ENCODE assay signal across 15 cellular contexts in genomic region chr21:46384556-46384955, GRCh38.
A peak's percentile ranks its signal among the peaks of the same experiment; 100 is the strongest.
DNase-seq lines count a peak whose midpoint lies in the region; ATAC-seq, FAIRE-seq and TF ChIP-seq lines count a peak whose summit lies in the region.
"Had no signal": no experiment of that assay in that cellular context is flagged by ENCODE, and none has a peak within 500 bp of the region (broad histone marks: within the 10 kb centered on the region; RNA-seq: fewer than 3 reads in every experiment).

No MANE protein-coding gene starts in this region.

- CTCF ChIA-PET in K562 (lab: Yijun Ruan, JAX; ENCODE audit: low intra/inter-chr PET ratio) = no interaction called here

- 94% methylated on average over 23 of the region's 24 CpGs for WGBS in K562 (ENCODE audit: insufficient coverage, low coverage, missing lambda C conversion rate)

- H3K27ac ChIP-seq in K562 (ENCODE audit: extremely low read depth, low read depth, low read length) = no peak overlapping the region

- peaks cover 10 to 17% of the 10 kb centered on the region in 2 donors for H3K4me1 Mint-ChIP-seq in immature natural killer cell
- H3K4me1 Mint-ChIP-seq: B cell had no signal

- peaks cover 15 to 37% (median 30%) of the 10 kb centered on the region in 3 donors for H3K36me3 Mint-ChIP-seq in immature natural killer cell

- no peak for TF ChIP-seq CTCF in K562 (IDR thresholded peaks at IDR 0.05 in 2 of 3, conservative IDR thresholded peaks at IDR 0.05 in 1 of 3; ENCODE audit: insufficient read depth in 2 of 3, low read depth in 1 of 3, low read length in 3 of 3)

- no peak overlapping the region for H2AFZ ChIP-seq in K562 (ENCODE audit: low read depth, low read length)

- peak overlapping the region in 4 of 6 donors; percentile 1 to 65 (median 44) for H3K27ac Mint-ChIP-seq in immature natural killer cell
- H3K27ac Mint-ChIP-seq: B cell; CD4-positive, alpha-beta T cell had no signal

- FAIRE-seq in HTR-8/SVneo (lab: Jason Lieb, UNC) (peak; percentile 77), K562 (lab: Jason Lieb, UNC) (no peak)
- FAIRE-seq: A204.1, GM12892 had no signal

- H3K4me3 ChIP-seq in K562 = no peak overlapping the region

- TF ChIP-seq RAD21 in K562 (CRISPR knock-in tag; conservative IDR thresholded peaks at IDR 0.05 in 1 of 2, IDR thresholded peaks at IDR 0.05 in 1 of 2) = no peak

- peaks cover 0 to 9% (median 4%) of the 10 kb centered on the region in 3 donors for H3K27me3 Mint-ChIP-seq in immature natural killer cell (ENCODE audit: low read depth in 3 of 3)
- H3K27me3 Mint-ChIP-seq: B cell; CD4-positive, alpha-beta T cell had no signal

- H3K4me2 ChIP-seq in K562 (ENCODE audit: insufficient read depth, low read length) = no peak overlapping the region

- no peaks in the 10 kb centered on the region for H3K9me1 ChIP-seq in K562 (ENCODE audit: control insufficient read depth, insufficient read depth, low read length)

- no peak for TF ChIP-seq POLR2A in K562 (conservative IDR thresholded peaks at IDR 0.05)

- ATAC-seq in K562 (no peak), GM18517 (IDR thresholded peaks at IDR 0.05; ENCODE audit: unreplicated experiment) (no peak), HG03342 (IDR thresholded peaks at IDR 0.05; ENCODE audit: unreplicated experiment) (no peak)
- ATAC-seq: HCT116 had no signal

- no peak for TF ChIP-seq EP300 in K562 (IDR thresholded peaks at IDR 0.05; ENCODE audit: low read length)

- DNase-seq in HTR-8/SVneo (ENCODE audit: insufficient read length, low spot score) (no peak), K562 (ENCODE audit: extremely low read depth in 1 of 4, low spot score in 3 of 4) (no peak), immature natural killer cell (no peak), SKM-1 treated with dmso at 0.1 percent for 144 hours (lab: John Stamatoyannopoulos, UW; ENCODE audit: unreplicated experiment) (no peak), SW480 (ENCODE audit: low spot score) (no peak)
- DNase-seq: C1 segment of cervical spinal cord; CD4-positive, alpha-beta T cell; DMS79; IMR-90 had no signal

- peaks cover 22% of the 10 kb centered on the region for H3K79me2 ChIP-seq in K562 (ENCODE audit: control insufficient read depth, insufficient read depth, low read length)

- no peak overlapping the region for H3K4me3 Mint-ChIP-seq in immature natural killer cell
- H3K4me3 Mint-ChIP-seq: B cell; CD4-positive, alpha-beta T cell had no signal

- H3K9me3 ChIP-seq in K562 (replicated peaks; ENCODE audit: control insufficient read depth, insufficient read depth, low read depth, low read length) = peaks cover 10% of the 10 kb centered on the region; the same call in 1 of the 2 replicates

- intact Hi-C loops in K562 (cut with micrococcal nuclease) = no loop called here

- BruUV-seq in K562 (replicated peaks; lab: Mats Ljungman, UMichigan) = no TSS peak

- in situ Hi-C loops in K562 (cut with MboI) = no loop called here

- H3K9me3 Mint-ChIP-seq in immature natural killer cell = peaks cover 0 to 3% (median 0%) of the 10 kb centered on the region in 6 donors
- H3K9me3 Mint-ChIP-seq: CD4-positive, alpha-beta T cell had no signal

- POLR2A ChIA-PET in K562 (lab: Yijun Ruan, JAX) = no interaction called here

- H3K36me3 ChIP-seq in K562 (ENCODE audit: control insufficient read depth, insufficient read depth, low read length) = peaks cover 54% of the 10 kb centered on the region; the same call in 2 of the 3 replicates

- no peaks in the 10 kb centered on the region for H4K20me1 ChIP-seq in K562 (replicated peaks; ENCODE audit: control insufficient read depth, insufficient read depth, low read length)

- no peaks in the 10 kb centered on the region for H3K27me3 ChIP-seq in K562 (ENCODE audit: control insufficient read depth in 2 of 2, insufficient read depth in 2 of 2, low read length in 2 of 2)

- no peak overlapping the region for H3K9ac ChIP-seq in K562 (ENCODE audit: insufficient read depth in 1 of 2, low read depth in 2 of 2, low read length in 2 of 2)

- H3K4me1 ChIP-seq in K562 (replicated peaks in 1 of 2; ENCODE audit: control insufficient read depth in 2 of 2, insufficient read depth in 2 of 2, low read length in 2 of 2) = peaks cover 0 to 16% of the 10 kb centered on the region in 2 experiments; a peak in 1 of 5 replicates

TF ChIP-seq in K562, 482 proteins besides CTCF, POLR2A, EP300 and RAD21:
- TF ChIP-seq ZNF551 (CRISPR knock-in tag; IDR thresholded peaks at IDR 0.05) = no peak
- TF ChIP-seq ZBTB33 (CRISPR knock-in tag; IDR thresholded peaks at IDR 0.05) = peak; percentile 43; the same call in 1 of the 2 replicates
- TF ChIP-seq ERF (CRISPR knock-in tag; IDR thresholded peaks at IDR 0.05) = no peak
- TF ChIP-seq ZNF12 (CRISPR knock-in tag; IDR thresholded peaks at IDR 0.05) = no peak
